11 cellular contexts compared by ENCODE assay signal in the genomic region with DNA sequence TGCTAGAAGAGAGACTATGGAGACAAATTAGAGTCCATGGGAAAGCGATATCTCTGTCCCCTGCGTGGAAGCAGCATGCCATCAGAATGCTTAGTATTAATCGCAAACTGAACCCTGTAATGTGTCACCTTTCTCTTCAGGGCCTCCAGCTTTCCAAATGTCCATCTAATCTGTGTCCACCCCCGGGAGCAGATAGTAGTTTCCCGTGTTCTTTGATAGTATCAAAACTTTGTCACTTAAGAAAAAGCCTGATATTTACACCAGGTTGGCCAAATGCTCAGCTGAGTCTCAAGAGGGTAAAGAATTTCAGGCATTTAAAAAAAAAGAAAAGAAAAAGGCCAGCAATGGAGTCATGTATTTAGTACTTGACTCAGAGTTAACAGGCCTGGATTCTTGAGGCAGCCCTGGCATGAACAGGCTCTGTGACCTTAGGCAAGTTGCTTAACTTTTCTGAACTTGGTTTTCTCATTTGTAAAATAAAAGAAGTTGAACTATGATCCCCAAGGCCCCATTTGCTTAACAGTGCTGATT. TPM values are rescaled to one million over a fixed set of nuclear protein-coding genes. Genes with fewer than 3 reads are reported as not detected.
DNase-seq lines count a peak whose midpoint lies in the region; ATAC-seq and TF ChIP-seq lines count a peak whose summit lies in the region.
"Had no signal": no experiment of that assay in that cellular context is flagged by ENCODE, and none has a peak within 500 bp of the region (broad histone marks: within the 10 kb centered on the region; RNA-seq: fewer than 3 reads in every experiment).

No MANE protein-coding gene starts in this region.

- TF ChIP-seq CTCF in fibroblast of villous mesenchyme (IDR thresholded peaks at IDR 0.05; ENCODE audit: insufficient read depth, low read depth, low read length) = no peak

- DNase-seq in GM03348 (ENCODE audit: low spot score) (peak; percentile 58), RPMI7951 (ENCODE audit: low read depth) (peak; percentile 24), fibroblast of villous mesenchyme (ENCODE audit: low read depth) (peak; percentile 51), renal cortical epithelial cell (ENCODE audit: low read depth) (peak; percentile 65), RPMI8226 (no peak), NCI-H2171 treated with DMSO at 0.1 percent for 48 hours (lab: John Stamatoyannopoulos, UW) (no peak)
- no peak for DNase-seq in stimulated activated naive CD4-positive, alpha-beta T cell (lab: John Stamatoyannopoulos, UW)
- DNase-seq: heart left ventricle, NCI-H2171, small intestine had no signal

- peak overlapping the region; percentile 0 for H3K4me3 ChIP-seq in fibroblast of villous mesenchyme (ENCODE audit: low read depth, low read length)

- no peak for ATAC-seq in HG02798 (IDR thresholded peaks at IDR 0.05; ENCODE audit: poor library complexity, unreplicated experiment)

RNA-seq across cellular contexts. Expression of a gene that starts 10.4 kb away (rescaled TPM):
- total RNA-seq in RPMI7951 (2014; rRNA removed; shearing (Covaris generic)) = 4.3 and 7.4 TPM in 2 replicates
- total RNA-seq in fibroblast of villous mesenchyme (8.7 and 13.8 TPM in 2 replicates), renal cortical epithelial cell (9.3 and 17.0 TPM in 2 replicates)

Comparison
In these comparisons a context has a peak if more than half of its experiments do, and no peak if none do; other contexts are left out.
1. DNase-seq: peak in GM03348 (single experiment), RPMI7951 (single experiment), fibroblast of villous mesenchyme (single experiment) and renal cortical epithelial cell (single experiment); none in stimulated activated naive CD4-positive, alpha-beta T cell (0 of 6), RPMI8226 (single experiment) and NCI-H2171 treated with DMSO at 0.1 percent for 48 hours (single experiment).